Comparison of ENCODE assay signal across 33 cellular contexts in genomic region chr10:66292456-66292855, GRCh38.
"Had no signal": no experiment of that assay in that cellular context is flagged by ENCODE, and none has a peak within 500 bp of the region (broad histone marks: within the 10 kb centered on the region; RNA-seq: fewer than 3 reads in every experiment).

No MANE protein-coding gene starts in this region.

- ATAC-seq: activated CD8-positive, alpha-beta T cell treated with anti-CD3 and anti-CD28 coated beads for 36 hours; activated naive CD4-positive, alpha-beta T cell treated with anti-CD3 and anti-CD28 coated beads, Interleukin-2, amount 50 U/mL, for 72 hours; activated T-cell treated with anti-CD3 and anti-CD28 coated beads, Interleukin-2, amount 50 U/mL, for 4 hours; activated T-cell treated with anti-CD3 and anti-CD28 coated beads, Interleukin-2, amount 50 U/mL, for 72 hours; activated T-helper 17 cell treated with anti-CD3 and anti-CD28 coated beads, Interleukin-2, amount 50 U/mL, for 72 hours; body of pancreas had no signal

- H3K36me3 ChIP-seq: adrenal gland, brain microvascular endothelial cell, breast epithelium had no signal

- DNase-seq: activated B cell treated with CpG ODN at 0.5 μM for 24 hours; activated CD4-positive, alpha-beta memory T cell treated with anti-CD3 and anti-CD28 coated beads for 36 hours; activated CD4-positive, alpha-beta T cell treated with anti-CD3 and anti-CD28 coated beads for 4 hours; activated CD4-positive, alpha-beta T cell treated with anti-CD3 and anti-CD28 coated beads, Interleukin-2, amount 10 ng/mL, durations not matched to agents 24 days and 14 days; activated CD4-positive, alpha-beta T cell treated with anti-CD3 and anti-CD28 coated beads, Interleukin-2, amount 50 U/mL, for 1 hour; activated CD4-positive, alpha-beta T cell treated with anti-CD3 and anti-CD28 coated beads, Interleukin-2, amount 50 U/mL, for 4 hours; activated CD4-positive, CD25-positive, alpha-beta regulatory T cell treated with anti-CD3 and anti-CD28 coated beads, Interleukin-2, amount 50 U/mL, for 72 hours; activated CD8-positive, alpha-beta memory T cell treated with anti-CD3 and anti-CD28 coated beads, Interleukin-2, amount 50 U/mL, for 4 hours; activated CD8-positive, alpha-beta T cell treated with anti-CD3 and anti-CD28 coated beads for 36 hours; activated effector memory CD4-positive, alpha-beta T cell treated with anti-CD3 and anti-CD28 coated beads, Interleukin-2, amount 50 U/mL, for 16 hours; activated gamma-delta T cell treated with Interleukin-2 at 50 U/mL for 16 hours; activated naive CD4-positive, alpha-beta T cell; activated naive CD4-positive, alpha-beta T cell treated with anti-CD3 and anti-CD28 coated beads for 36 hours; activated naive CD4-positive, alpha-beta T cell treated with anti-CD3 and anti-CD28 coated beads, Interleukin-2, amount 50 U/mL, for 16 hours; activated naive CD8-positive, alpha-beta T cell treated with anti-CD3 and anti-CD28 coated beads for 36 hours; activated T-cell treated with anti-CD3 and anti-CD28 coated beads for 4 hours; activated T-cell treated with anti-CD3 and anti-CD28 coated beads, Interleukin-2, amount 50 U/mL, for 1 hour; activated T-cell treated with anti-CD3 and anti-CD28 coated beads, Interleukin-2, amount 50 U/mL, for 4 hours; activated T-cell treated with anti-CD3 and anti-CD28 coated beads, Interleukin-2, amount 50 U/mL, for 72 hours; adrenal gland; amniotic stem cell; aorta; body of pancreas; brain microvascular endothelial cell; central memory CD4-positive, alpha-beta T cell; T-helper 2 cell; T-helper 9 cell had no signal

- H3K4me1 ChIP-seq: adrenal gland, body of pancreas, breast epithelium had no signal

- H3K27ac ChIP-seq: adrenal gland, body of pancreas, brain microvascular endothelial cell, breast epithelium, VCaP had no signal

- H3K9me3 ChIP-seq: adrenal gland, body of pancreas, breast epithelium had no signal

- H3K27me3 ChIP-seq: adrenal gland, body of pancreas, brain microvascular endothelial cell, breast epithelium had no signal

- H3K4me3 ChIP-seq: adrenal gland, body of pancreas, breast epithelium had no signal

- FAIRE-seq: astrocyte, TTC549 had no signal
